In the genomic region with DNA sequence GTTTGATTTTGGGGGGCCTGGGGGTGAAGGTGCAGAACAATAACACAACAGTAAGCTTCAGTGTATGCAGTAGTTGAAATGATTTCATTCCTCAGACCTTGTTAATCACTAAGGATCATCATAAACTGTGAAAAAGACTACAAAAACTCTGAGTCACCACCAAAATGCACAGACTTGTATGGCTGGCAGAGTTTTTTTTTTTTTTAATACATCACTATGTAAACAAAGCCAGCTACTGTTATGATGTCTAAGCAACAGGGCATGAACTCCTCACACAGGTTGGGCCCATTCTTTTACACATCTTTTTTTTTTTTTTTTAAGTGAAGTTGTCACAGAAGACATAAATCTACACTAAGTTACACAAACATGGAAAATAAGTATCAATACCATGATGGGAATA, we compare ENCODE assay signal across 13 cellular contexts.
DNase-seq lines count a peak whose midpoint lies in the region; ATAC-seq and TF ChIP-seq lines count a peak whose summit lies in the region.
"Had no signal": no experiment of that assay in that cellular context is flagged by ENCODE, and none has a peak within 500 bp of the region (broad histone marks: within the 10 kb centered on the region; RNA-seq: fewer than 3 reads in every experiment).

No MANE protein-coding gene starts in this region.

- no peak for ATAC-seq in effector memory CD8-positive, alpha-beta T cell (replicated peaks)
- ATAC-seq: Right ventricle myocardium inferior had no signal

- H3K36me3 Mint-ChIP-seq in effector memory CD8-positive, alpha-beta T cell (ENCODE audit: insufficient read depth): no peaks in the 10 kb centered on the region
- no peaks in the 10 kb centered on the region for H3K36me3 Mint-ChIP-seq in activated T-cell treated with anti-CD3 and anti-CD28 coated beads, Interleukin-2, amount 50 U/mL, for 24 hours (ENCODE audit: low read depth)

- no peak overlapping the region for H3K4me3 Mint-ChIP-seq in effector memory CD8-positive, alpha-beta T cell
- H3K4me3 Mint-ChIP-seq in activated T-cell treated with anti-CD3 and anti-CD28 coated beads, Interleukin-2, amount 50 U/mL, for 24 hours: no peak overlapping the region

- no peaks in the 10 kb centered on the region for H3K4me1 Mint-ChIP-seq in effector memory CD8-positive, alpha-beta T cell (ENCODE audit: low read depth in 2 of 2)
- no peaks in the 10 kb centered on the region for H3K4me1 Mint-ChIP-seq in activated T-cell treated with anti-CD3 and anti-CD28 coated beads, Interleukin-2, amount 50 U/mL, for 24 hours (ENCODE audit: low read depth)

- H3K27me3 Mint-ChIP-seq in effector memory CD8-positive, alpha-beta T cell: no peaks in the 10 kb centered on the region
- H3K27me3 Mint-ChIP-seq in activated T-cell treated with anti-CD3 and anti-CD28 coated beads, Interleukin-2, amount 50 U/mL, for 24 hours: no peaks in the 10 kb centered on the region

- peak; percentile 52 for DNase-seq in EL
- peak; percentile 18 for DNase-seq in NCI-H460 (ENCODE audit: extremely low read depth, low read depth)
- DNase-seq in dermis blood vessel endothelial cell: peak; percentile 71
- DNase-seq in retinal pigment epithelial cell (ENCODE audit: low read depth): peak; percentile 89
- DNase-seq in GM20000 (ENCODE audit: low spot score): no peak
- DNase-seq in effector memory CD8-positive, alpha-beta T cell: no peak
- DNase-seq in stimulated activated naive CD4-positive, alpha-beta T cell (lab: John Stamatoyannopoulos, UW): no peak
- DNase-seq in activated T-cell treated with anti-CD3 and anti-CD28 coated beads, Interleukin-2, amount 50 U/mL, for 24 hours: no peak
- DNase-seq: activated CD4-positive, alpha-beta T cell treated with anti-CD3 and anti-CD28 coated beads for 1 hour; activated effector memory CD4-positive, alpha-beta T cell treated with anti-CD3 and anti-CD28 coated beads, Interleukin-2, amount 50 U/mL, for 16 hours; NCI-H2029 had no signal

- H3K4me3 ChIP-seq in retinal pigment epithelial cell (ENCODE audit: low read length): no peak overlapping the region
- H3K4me3 ChIP-seq: vagina had no signal

- H3K9me3 Mint-ChIP-seq in effector memory CD8-positive, alpha-beta T cell: peaks cover 0 to 4% of the 10 kb centered on the region in 2 donors
- peaks cover 5% of the 10 kb centered on the region for H3K9me3 Mint-ChIP-seq in activated T-cell treated with anti-CD3 and anti-CD28 coated beads, Interleukin-2, amount 50 U/mL, for 24 hours

- TF ChIP-seq CTCF in retinal pigment epithelial cell (conservative IDR thresholded peaks at IDR 0.05; ENCODE audit: low read depth, low read length) (no peak), GM20000 (IDR thresholded peaks at IDR 0.05; ENCODE audit: extremely low read depth, missing control alignments) (no peak)

- no peak overlapping the region for H3K27ac Mint-ChIP-seq in effector memory CD8-positive, alpha-beta T cell
- H3K27ac Mint-ChIP-seq in activated T-cell treated with anti-CD3 and anti-CD28 coated beads, Interleukin-2, amount 50 U/mL, for 24 hours: no peak overlapping the region

Comparison
In these comparisons a context has a peak if more than half of its experiments do, and no peak if none do; other contexts are left out.
1. DNase-seq: peak in EL (single experiment), NCI-H460 (single experiment), dermis blood vessel endothelial cell (single experiment) and retinal pigment epithelial cell (single experiment); none in GM20000 (single experiment), effector memory CD8-positive, alpha-beta T cell (0 of 3), stimulated activated naive CD4-positive, alpha-beta T cell (0 of 6) and activated T-cell treated with anti-CD3 and anti-CD28 coated beads, Interleukin-2, amount 50 U/mL, for 24 hours (single experiment).